Comparison of ENCODE assay signal across 16 cellular contexts in the genomic region with DNA sequence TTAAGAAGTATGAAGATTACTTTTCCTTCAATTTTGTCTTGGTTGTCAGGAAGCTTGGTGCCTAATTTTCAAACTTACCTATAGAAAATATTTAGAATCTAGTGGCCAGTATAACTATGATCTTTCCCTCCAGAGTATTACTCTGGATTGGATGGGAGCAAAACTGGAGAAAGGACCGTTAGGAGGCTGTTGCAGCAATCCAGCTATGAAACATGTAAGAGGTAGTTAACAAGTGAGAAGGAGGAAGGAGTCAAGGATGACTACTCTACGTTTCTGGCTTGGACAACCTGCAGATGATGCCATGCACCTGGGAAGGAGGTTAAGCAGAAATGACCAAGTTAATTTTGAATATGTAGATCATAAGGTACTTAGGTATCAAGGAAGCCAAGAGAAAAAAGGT. TPM values are rescaled to one million over a fixed set of nuclear protein-coding genes. Genes with fewer than 3 reads are reported as not detected.
DNase-seq lines count a peak whose midpoint lies in the region; TF ChIP-seq lines count a peak whose summit lies in the region.
"Had no signal": no experiment of that assay in that cellular context is flagged by ENCODE, and none has a peak within 500 bp of the region (broad histone marks: within the 10 kb centered on the region; RNA-seq: fewer than 3 reads in every experiment).

No MANE protein-coding gene starts in this region.

- H4K20me1 ChIP-seq in GM23248 (ENCODE audit: insufficient read depth) = no peaks in the 10 kb centered on the region
- H4K20me1 ChIP-seq: BLaER1 had no signal

- H3K4me1 ChIP-seq in GM23248 (ENCODE audit: insufficient read depth) = peaks cover 41% of the 10 kb centered on the region

- CTCF ChIA-PET in HEK293T (lab: Yijun Ruan, JAX) = interaction anchor here (1.0 kb wide), 2 partner anchors 74 to 219 kb away, joined by 3 read pairs; no protein-coding TSS in a partner anchor

- 39 to 40% methylated on average over 2 of the region's 2 CpGs for WGBS in GM23248 (ENCODE audit: low coverage in 1 of 2, low lambda C conversion rate in 2 of 2, missing lambda C conversion rate in 2 of 2), 2 experiments

- DNase-seq in GM23248 (peak; percentile 14), amniotic epithelial cell (ENCODE audit: low read depth) (peak; percentile 83), retinal pigment epithelial cell (ENCODE audit: low read depth) (no peak), HEK293T (ENCODE audit: extremely low spot score) (no peak), H4 (ENCODE audit: low spot score) (no peak)
- no peak for DNase-seq in activated T-cell treated with anti-CD3 and anti-CD28 coated beads, Interleukin-2, amount 50 U/mL, for 48 hours
- DNase-seq: Caco-2; CD4-positive, CD25-positive, alpha-beta regulatory T cell; CD8-positive, alpha-beta T cell; DMS 273 treated with DMSO at 0.1 percent for 48 hours; DMS79; GDM1 had no signal

- no peak overlapping the region for H3K9ac ChIP-seq in GM23248
- H3K9ac ChIP-seq: BLaER1 had no signal

- H3K4me2 ChIP-seq in GM23248 (ENCODE audit: unreplicated experiment) = no peak overlapping the region
- H3K4me2 ChIP-seq: BLaER1, GM23338 had no signal

- no peaks in the 10 kb centered on the region for H3K9me3 ChIP-seq in GM23248 (ENCODE audit: low read depth)

- H3K4me3 ChIP-seq in GM23248 (no peak overlapping the region), retinal pigment epithelial cell (ENCODE audit: low read length) (peak overlapping the region; percentile 17)
- H3K4me3 ChIP-seq: BLaER1, GM23338, HAP-1 had no signal

- H3K27me3 ChIP-seq in GM23248 (replicated peaks; ENCODE audit: insufficient read depth) = no peaks in the 10 kb centered on the region

- no peak overlapping the region for H3K27ac ChIP-seq in GM23248
- H3K27ac ChIP-seq: BLaER1, C4-2B had no signal

- no peaks in the 10 kb centered on the region for H3K36me3 ChIP-seq in GM23248 (ENCODE audit: low read depth)
- H3K36me3 ChIP-seq: BLaER1, HAP-1 had no signal

- POLR2A ChIA-PET in HEK293T (lab: Yijun Ruan, JAX) = interaction anchor here (1.6 kb wide), 1 partner anchor 8 kb away, joined by 4 read pairs; no protein-coding TSS in a partner anchor

- H3K9me2 ChIP-seq in GM23248 (ENCODE audit: insufficient read depth) = no peaks in the 10 kb centered on the region

- H3F3A ChIP-seq in GM23248 (ENCODE audit: insufficient read depth) = peaks cover 44% of the 10 kb centered on the region

- no peak for TF ChIP-seq CTCF in retinal pigment epithelial cell (conservative IDR thresholded peaks at IDR 0.05; ENCODE audit: low read depth, low read length)

- in situ Hi-C loops in GM23248 (cut with MboI) = no loop called here

- H2AFZ ChIP-seq in GM23248 = no peak overlapping the region
- H2AFZ ChIP-seq: GM23338 had no signal

- no peaks in the 10 kb centered on the region for H3K79me2 ChIP-seq in GM23248 (ENCODE audit: insufficient read depth)

TF ChIP-seq in HEK293T, 16 proteins besides CTCF, POLR2A, EP300 and RAD21:
- TF ChIP-seq HDGF (IDR thresholded peaks at IDR 0.05; ENCODE audit: borderline replicate concordance) = no peak

RNA-seq across cellular contexts. Expression of gene ACP6, which starts 3.5 kb away (rescaled TPM):
- 6.1 and 9.1 TPM in 2 replicates for total RNA-seq in GM23248 (2014; rRNA removed; shearing (Covaris generic))
- 9.3 and 11.0 TPM in 2 replicates for polyA plus RNA-seq in GM23248 (2016; fragmentation: Nextera tagmentation; extraction: Ambion mirVana)
- 7.3 and 10.9 TPM in 2 replicates for total RNA-seq in H4 (2014; rRNA removed; shearing (Covaris generic))

Comparison
In these comparisons a context has a peak if more than half of its experiments do, and no peak if none do; other contexts are left out.
1. DNase-seq: peak in GM23248 (single experiment) and amniotic epithelial cell (single experiment); none in retinal pigment epithelial cell (single experiment), activated T-cell treated with anti-CD3 and anti-CD28 coated beads, Interleukin-2, amount 50 U/mL, for 48 hours (0 of 2), HEK293T (single experiment) and H4 (single experiment).